Comparison of ENCODE assay signal across 10 cellular contexts in genomic region chr4:151098191-151098590, GRCh38. TPM values are rescaled to one million over a fixed set of nuclear protein-coding genes. Genes with fewer than 3 reads are reported as not detected.
A peak's percentile ranks its signal among the peaks of the same experiment; 100 is the strongest.
DNase-seq lines count a peak whose midpoint lies in the region; ATAC-seq lines count a peak whose summit lies in the region.
"Had no signal": no experiment of that assay in that cellular context is flagged by ENCODE, and none has a peak within 500 bp of the region (broad histone marks: within the 10 kb centered on the region; RNA-seq: fewer than 3 reads in every experiment).

No MANE protein-coding gene starts in this region.

- ATAC-seq in HG02938 (IDR thresholded peaks at IDR 0.05; ENCODE audit: unreplicated experiment), result peak; percentile 23
- ATAC-seq in HG02840 (IDR thresholded peaks at IDR 0.05; ENCODE audit: low FRiP score, unreplicated experiment), result no peak

- H2BK15ac ChIP-seq in neuronal stem cell (ENCODE audit: low read length), result no peak overlapping the region

- intact Hi-C loops in activated CD4-positive, alpha-beta memory T cell treated with anti-CD3 and anti-CD28 coated beads for 36 hours (cut with micrococcal nuclease), result loop anchor here (2.0 kb wide), 2 partner anchors 127 to 213 kb away; no protein-coding TSS in a partner anchor

- peaks cover 42% of the 10 kb centered on the region for H3K4me1 Mint-ChIP-seq in activated CD4-positive, alpha-beta memory T cell treated with anti-CD3 and anti-CD28 coated beads for 36 hours (ENCODE audit: low read depth)

- no peaks in the 10 kb centered on the region for H3K27me3 ChIP-seq in neuronal stem cell (ENCODE audit: control insufficient read depth in 3 of 3, insufficient read depth in 3 of 3, low read depth in 1 of 3, low read length in 3 of 3)

- H3K9ac ChIP-seq in neuronal stem cell (ENCODE audit: low read depth, low read length, poor library complexity), result no peak overlapping the region

- H3K4me2 ChIP-seq in neuronal stem cell (ENCODE audit: insufficient read depth, low read length, poor library complexity, severe bottlenecking), result no peak overlapping the region

- no peak overlapping the region for H2AK5ac ChIP-seq in neuronal stem cell (ENCODE audit: low read depth, low read length)

- H3K79me1 ChIP-seq in neuronal stem cell (ENCODE audit: low read depth, low read length), result no peaks in the 10 kb centered on the region

- H3K14ac ChIP-seq in neuronal stem cell (ENCODE audit: low read length), result no peak overlapping the region

- peaks cover 8 to 34% of the 10 kb centered on the region in 2 donors for H3K36me3 ChIP-seq in neuronal stem cell (replicated peaks in 1 of 2; ENCODE audit: control insufficient read depth in 2 of 2, insufficient read depth in 2 of 2, low read length in 2 of 2)

- CTCF ChIA-PET in activated CD4-positive, alpha-beta memory T cell treated with anti-CD3 and anti-CD28 coated beads for 36 hours (lab: Charles Lee), result interaction anchor here (0.9 to 1.7 kb wide), 3 partner anchors 9 to 82 kb away, joined by 3 to 9 read pairs (median 6); no protein-coding TSS in a partner anchor

- DNase-seq in DMS 273 (lab: John Stamatoyannopoulos, UW; ENCODE audit: unreplicated experiment) (peak; percentile 38), DMS 273 treated with DMSO at 0.1 percent for 48 hours (lab: John Stamatoyannopoulos, UW) (no peak), neuronal stem cell (ENCODE audit: low spot score) (no peak), NCI-H2196 (lab: John Stamatoyannopoulos, UW; ENCODE audit: unreplicated experiment) (no peak), COR-L47 (lab: John Stamatoyannopoulos, UW) (no peak)
- no peak for DNase-seq in activated CD4-positive, alpha-beta memory T cell treated with anti-CD3 and anti-CD28 coated beads for 36 hours
- DNase-seq: SW 1271 had no signal

- H3K9me3 ChIP-seq in neuronal stem cell (replicated peaks in 1 of 2; ENCODE audit: control insufficient read depth in 2 of 2, insufficient read depth in 1 of 2, low read depth in 1 of 2, low read length in 2 of 2), result no peaks in the 10 kb centered on the region

- H3K4me3 ChIP-seq in neuronal stem cell (ENCODE audit: low read length in 2 of 2), result no peak overlapping the region
- H3K4me3 ChIP-seq: lung had no signal

- peak overlapping the region; percentile 22 for H2AFZ ChIP-seq in neuronal stem cell (ENCODE audit: low read length)

- no CpG with 5 or more reads among the region's 5 CpGs for WGBS in neuronal stem cell (ENCODE audit: extremely low coverage in 2 of 2, insufficient read length in 2 of 2, insufficient replicate concordance in 1 of 2), 2 donors

- H2BK120ac ChIP-seq in neuronal stem cell (ENCODE audit: low read depth, low read length), result no peak overlapping the region

- POLR2A ChIA-PET in activated CD4-positive, alpha-beta memory T cell treated with anti-CD3 and anti-CD28 coated beads for 36 hours (lab: Charles Lee), result interaction anchor here (0.7 to 2.0 kb wide), 6 partner anchors 10 to 127 kb away, joined by 3 to 9 read pairs (median 4); partner anchors contain the start of gene LRBA

- H3K4ac ChIP-seq in neuronal stem cell (ENCODE audit: low read length), result no peak overlapping the region

- peaks cover 39% of the 10 kb centered on the region for H3K36me3 Mint-ChIP-seq in activated CD4-positive, alpha-beta memory T cell treated with anti-CD3 and anti-CD28 coated beads for 36 hours

- no peak overlapping the region for H4K8ac ChIP-seq in neuronal stem cell (ENCODE audit: low read depth, low read length)

- H3K27me3 Mint-ChIP-seq in activated CD4-positive, alpha-beta memory T cell treated with anti-CD3 and anti-CD28 coated beads for 36 hours, result no peaks in the 10 kb centered on the region

- H3K23ac ChIP-seq in neuronal stem cell (ENCODE audit: low read depth, low read length, poor library complexity), result no peak overlapping the region

- no peak overlapping the region for H2BK5ac ChIP-seq in neuronal stem cell (ENCODE audit: low read length)

- no peak overlapping the region for H3K27ac ChIP-seq in neuronal stem cell (replicated peaks; ENCODE audit: low read length)

- no peak overlapping the region for H2BK12ac ChIP-seq in neuronal stem cell (ENCODE audit: low read length)

- H3K9me3 Mint-ChIP-seq in activated CD4-positive, alpha-beta memory T cell treated with anti-CD3 and anti-CD28 coated beads for 36 hours, result no peaks in the 10 kb centered on the region

- H4K91ac ChIP-seq in neuronal stem cell (ENCODE audit: low read depth, low read length, poor library complexity), result no peak overlapping the region

- peak overlapping the region; percentile 100 for H3K27ac Mint-ChIP-seq in activated CD4-positive, alpha-beta memory T cell treated with anti-CD3 and anti-CD28 coated beads for 36 hours

- H3K4me3 Mint-ChIP-seq in activated CD4-positive, alpha-beta memory T cell treated with anti-CD3 and anti-CD28 coated beads for 36 hours, result peak overlapping the region; percentile 37

- H3K4me1 ChIP-seq in neuronal stem cell (ENCODE audit: control insufficient read depth in 2 of 2, insufficient read depth in 1 of 2, low read depth in 1 of 2, low read length in 2 of 2), result peaks cover 5 to 6% of the 10 kb centered on the region in 2 donors

- H3K18ac ChIP-seq in neuronal stem cell (ENCODE audit: low read length), result no peak overlapping the region

RNA-seq across cellular contexts. Expression of gene RPS3A, which starts 1.2 kb away (rescaled TPM):
- 1,000 to 10,000 TPM; 3,192 to 3,296 TPM for total RNA-seq in activated CD4-positive, alpha-beta memory T cell treated with anti-CD3 and anti-CD28 coated beads for 36 hours
- polyA plus RNA-seq in neuronal stem cell (2013, experiment 1 of 2), result 7,710 TPM
- polyA plus RNA-seq in neuronal stem cell (2013, experiment 2 of 2), result 7,461 TPM
